ENCODE assay signal across 8 cellular contexts in genomic region chr18:10519999-10520935, GRCh38. TPM values are rescaled to one million over a fixed set of nuclear protein-coding genes. Genes with fewer than 3 reads are reported as not detected.
DNase-seq lines count a peak whose midpoint lies in the region; ATAC-seq and TF ChIP-seq lines count a peak whose summit lies in the region.

No MANE protein-coding gene starts in this region.

- no peak overlapping the region for H3K4me3 Mint-ChIP-seq in activated CD8-positive, alpha-beta T cell treated with anti-CD3 and anti-CD28 coated beads for 36 hours

- H3K4me1 ChIP-seq in effector memory CD4-positive, alpha-beta T cell (ENCODE audit: control insufficient read depth, insufficient read depth, low read length, poor library complexity, severe bottlenecking): no peaks in the 10 kb centered on the region

- TF ChIP-seq CTCF in AG09319 (IDR thresholded peaks at IDR 0.05; ENCODE audit: low read depth, low read length): peak; percentile 93
- peak; percentile 62 for TF ChIP-seq CTCF in activated CD8-positive, alpha-beta T cell treated with anti-CD3 and anti-CD28 coated beads for 36 hours (IDR thresholded peaks at IDR 0.05)

- peaks cover 18% of the 10 kb centered on the region for H3K4me1 Mint-ChIP-seq in activated CD8-positive, alpha-beta T cell treated with anti-CD3 and anti-CD28 coated beads for 36 hours (ENCODE audit: low read depth)

- no peak overlapping the region for H3K27ac Mint-ChIP-seq in activated CD8-positive, alpha-beta T cell treated with anti-CD3 and anti-CD28 coated beads for 36 hours

- no peaks in the 10 kb centered on the region for H3K36me3 ChIP-seq in effector memory CD4-positive, alpha-beta T cell (ENCODE audit: control insufficient read depth, insufficient read depth, low read length)

- no peak overlapping the region for H3K4me3 ChIP-seq in effector memory CD4-positive, alpha-beta T cell (ENCODE audit: insufficient read depth, low read depth, low read length, poor library complexity, severe bottlenecking)

- H3K27me3 ChIP-seq in effector memory CD4-positive, alpha-beta T cell (replicated peaks; ENCODE audit: control insufficient read depth, insufficient read depth, low read length, poor library complexity, severe bottlenecking): peaks cover 8% of the 10 kb centered on the region

- H3K9me3 Mint-ChIP-seq in activated CD8-positive, alpha-beta T cell treated with anti-CD3 and anti-CD28 coated beads for 36 hours: no peaks in the 10 kb centered on the region

- CTCF ChIA-PET in activated CD8-positive, alpha-beta T cell treated with anti-CD3 and anti-CD28 coated beads for 36 hours (lab: Charles Lee): interaction anchor here (0.7 to 4.2 kb wide), 13 partner anchors 9 to 846 kb away, joined by 3 to 19 read pairs (median 4); no protein-coding TSS in a partner anchor

- DNase-seq in AG09319 (ENCODE audit: extremely low read depth, low read depth): peak; percentile 87
- DNase-seq in NCI-H69 (lab: John Stamatoyannopoulos, UW): peak; percentile 98
- peak; percentile 78 for DNase-seq in activated CD8-positive, alpha-beta T cell treated with anti-CD3 and anti-CD28 coated beads for 36 hours
- peak in 2 of 3 donors; percentile 11 to 30 for DNase-seq in effector memory CD4-positive, alpha-beta T cell
- DNase-seq in lung microvascular endothelial cell (ENCODE audit: low read depth in 2 of 2): peak; percentile 87 to 95
- peak; percentile 42 to 48 for DNase-seq in stimulated activated CD8-positive, alpha-beta memory T cell treated with anti-CD3 and anti-CD28 coated beads, Interleukin-2, amount 100 ng/mL, for 48 hours (ENCODE audit: low read depth in 2 of 2)

- POLR2A ChIA-PET in activated CD8-positive, alpha-beta T cell treated with anti-CD3 and anti-CD28 coated beads for 36 hours (lab: Charles Lee): no interaction called here

- no peaks in the 10 kb centered on the region for H3K36me3 Mint-ChIP-seq in activated CD8-positive, alpha-beta T cell treated with anti-CD3 and anti-CD28 coated beads for 36 hours (ENCODE audit: low read depth)

- H3K27me3 Mint-ChIP-seq in activated CD8-positive, alpha-beta T cell treated with anti-CD3 and anti-CD28 coated beads for 36 hours: peaks cover 22% of the 10 kb centered on the region

- H3K27ac ChIP-seq in effector memory CD4-positive, alpha-beta T cell (ENCODE audit: insufficient read depth, low read length, poor library complexity, severe bottlenecking): no peak overlapping the region

- ATAC-seq in GM18868 (IDR thresholded peaks at IDR 0.05; ENCODE audit: unreplicated experiment): peak; percentile 88
- ATAC-seq in HG03565 (IDR thresholded peaks at IDR 0.05; ENCODE audit: unreplicated experiment): peak; percentile 77
- ATAC-seq in activated CD8-positive, alpha-beta T cell treated with anti-CD3 and anti-CD28 coated beads for 36 hours: peak; percentile 88

- intact Hi-C loops in activated CD8-positive, alpha-beta T cell treated with anti-CD3 and anti-CD28 coated beads for 36 hours (cut with micrococcal nuclease): loop anchor here (2.0 kb wide), 1 partner anchor 549 kb away; no protein-coding TSS in a partner anchor

- no peaks in the 10 kb centered on the region for H3K9me3 ChIP-seq in effector memory CD4-positive, alpha-beta T cell (ENCODE audit: control insufficient read depth, low read length)

RNA-seq across cellular contexts. Expression of gene NAPG, which starts 5.6 kb away (rescaled TPM):
- total RNA-seq in activated CD8-positive, alpha-beta T cell treated with anti-CD3 and anti-CD28 coated beads for 36 hours: 10 to 100 TPM; 27.5 to 29.7 TPM
- total RNA-seq in lung microvascular endothelial cell: 21.6 and 33.3 TPM in 2 replicates

Comparison
In these comparisons a context has a peak if more than half of its experiments do, and no peak if none do; other contexts are left out.
1. DNase-seq: peak in every context shown above with its lines; median percentile 98 in NCI-H69; 91 in lung microvascular endothelial cell; 87 in AG09319; 78 in activated CD8-positive, alpha-beta T cell treated with anti-CD3 and anti-CD28 coated beads for 36 hours; 45 in stimulated activated CD8-positive, alpha-beta memory T cell treated with anti-CD3 and anti-CD28 coated beads, Interleukin-2, amount 100 ng/mL, for 48 hours; 20 in effector memory CD4-positive, alpha-beta T cell.